17 cellular contexts compared by ENCODE assay signal in genomic region chr2:137202310-137202709, GRCh38.
DNase-seq lines count a peak whose midpoint lies in the region; ATAC-seq, FAIRE-seq and TF ChIP-seq lines count a peak whose summit lies in the region.
"Had no signal": no experiment of that assay in that cellular context is flagged by ENCODE, and none has a peak within 500 bp of the region (broad histone marks: within the 10 kb centered on the region; RNA-seq: fewer than 3 reads in every experiment).

No MANE protein-coding gene starts in this region.

- no peaks in the 10 kb centered on the region for H4K20me1 ChIP-seq in keratinocyte (ENCODE audit: control insufficient read depth, extremely low read depth, insufficient read depth, low read length)

- H3K4me3 ChIP-seq in endodermal cell (ENCODE audit: low read length) (no peak overlapping the region), keratinocyte (ENCODE audit: control insufficient read depth in 2 of 3, extremely low read depth in 1 of 3, insufficient read depth in 2 of 3, low read depth in 1 of 3, low read length in 3 of 3) (no peak overlapping the region)
- H3K4me3 ChIP-seq: K562, SK-N-MC had no signal

- no peak overlapping the region for H3K9ac ChIP-seq in endodermal cell (ENCODE audit: extremely low read depth, low read length, poor library complexity, severe bottlenecking)
- no peak overlapping the region for H3K9ac ChIP-seq in keratinocyte (ENCODE audit: control insufficient read depth, extremely low read depth, insufficient read depth, low read length)

- H3K36me3 ChIP-seq in endodermal cell (ENCODE audit: control insufficient read depth, insufficient read depth, low read length) (no peaks in the 10 kb centered on the region), keratinocyte (ENCODE audit: control insufficient read depth in 2 of 2, extremely low read depth in 1 of 2, insufficient read depth in 2 of 2, low read length in 2 of 2) (no peaks in the 10 kb centered on the region)
- H3K36me3 ChIP-seq: BE2C had no signal

- H3K9me3 ChIP-seq in endodermal cell (ENCODE audit: control insufficient read depth, low read length) (no peaks in the 10 kb centered on the region), keratinocyte (ENCODE audit: control insufficient read depth, low read depth, low read length) (no peaks in the 10 kb centered on the region)
- H3K9me3 ChIP-seq: BE2C had no signal

- H3K27ac ChIP-seq in endodermal cell (ENCODE audit: low read depth, low read length): no peak overlapping the region
- no peak overlapping the region for H3K27ac ChIP-seq in keratinocyte (ENCODE audit: control insufficient read depth, insufficient read depth, low read length)
- H3K27ac ChIP-seq: SK-N-MC had no signal

- H3K27me3 ChIP-seq in endodermal cell (ENCODE audit: control insufficient read depth, insufficient read depth, low read length, poor library complexity, severe bottlenecking) (no peaks in the 10 kb centered on the region), keratinocyte (ENCODE audit: control insufficient read depth, extremely low read depth, insufficient read depth, low read length) (no peaks in the 10 kb centered on the region)
- H3K27me3 ChIP-seq: BE2C had no signal

- TF ChIP-seq CTCF in endodermal cell (conservative IDR thresholded peaks at IDR 0.05) (no peak), keratinocyte (optimal IDR thresholded peaks at IDR 0.05 in 1 of 3, IDR thresholded peaks at IDR 0.05 in 1 of 3, conservative IDR thresholded peaks at IDR 0.05 in 1 of 3; ENCODE audit: extremely low read depth in 1 of 3, insufficient read depth in 2 of 3, low read length in 3 of 3) (peak in 2 of 3 experiments; percentile 6 to 20)

- intact Hi-C loops in Right ventricle myocardium inferior (cut with DNase I): no loop called here

- no peak overlapping the region for H3K4me3 Mint-ChIP-seq in endodermal cell
- H3K4me3 Mint-ChIP-seq: CD4-positive, alpha-beta memory T cell; T-cell had no signal

- dilution Hi-C loops in keratinocyte (cut with MboI; ENCODE audit: extremely low pct_ligation_motif_present, low sequenced_read_pairs): no loop called here

- H3K27ac Mint-ChIP-seq in endodermal cell: no peak overlapping the region
- H3K27ac Mint-ChIP-seq: CD4-positive, alpha-beta memory T cell; T-cell had no signal

- ATAC-seq in Right ventricle myocardium inferior: no peak
- ATAC-seq: K562, T-cell had no signal

- no peaks in the 10 kb centered on the region for H3K36me3 Mint-ChIP-seq in endodermal cell (ENCODE audit: low read depth)
- H3K36me3 Mint-ChIP-seq: CD4-positive, alpha-beta memory T cell; T-cell had no signal

- H3K4me1 ChIP-seq in endodermal cell (ENCODE audit: control insufficient read depth, insufficient read depth, low read length) (peaks cover 6% of the 10 kb centered on the region), keratinocyte (ENCODE audit: control insufficient read depth, extremely low read depth, insufficient read depth, low read length) (peaks cover 13% of the 10 kb centered on the region)
- H3K4me1 ChIP-seq: BE2C had no signal

- peak overlapping the region; percentile 52 for H3K4me2 ChIP-seq in keratinocyte (ENCODE audit: control insufficient read depth, extremely low read depth, insufficient read depth, low read depth, low read length)

- no peaks in the 10 kb centered on the region for H3K79me2 ChIP-seq in keratinocyte (ENCODE audit: control insufficient read depth, insufficient read depth, low read length)

- no peaks in the 10 kb centered on the region for H3K27me3 Mint-ChIP-seq in endodermal cell (ENCODE audit: insufficient read depth)
- H3K27me3 Mint-ChIP-seq: CD4-positive, alpha-beta memory T cell had no signal

- no peaks in the 10 kb centered on the region for H3K9me3 Mint-ChIP-seq in endodermal cell

- peak overlapping the region; percentile 63 for H2AFZ ChIP-seq in keratinocyte (ENCODE audit: control insufficient read depth, low read length)

- DNase-seq in HT-29 (ENCODE audit: low spot score): peak; percentile 29
- peak; percentile 84 for DNase-seq in NCI-H82 (lab: John Stamatoyannopoulos, UW)
- DNase-seq in endodermal cell: peak; percentile 53
- DNase-seq in keratinocyte (ENCODE audit: low read depth, low spot score): no peak
- DNase-seq in NCI-H2171 treated with DMSO at 0.1 percent for 48 hours (lab: John Stamatoyannopoulos, UW): no peak
- no peak for DNase-seq in Right ventricle myocardium inferior (ENCODE audit: missing footprints)
- DNase-seq in NCI-H146 treated with DMSO at 0.1 percent for 48 hours (lab: John Stamatoyannopoulos, UW; ENCODE audit: unreplicated experiment): no peak
- DNase-seq: BE2C; CD4-positive, alpha-beta memory T cell; DMS79; HCEC 1CT; NCI-H1417 treated with DMSO at 0.1 percent for 48 hours; NCI-H2081; NCI-H345; T-cell had no signal

- peaks cover 23% of the 10 kb centered on the region for H3K4me1 Mint-ChIP-seq in endodermal cell
- H3K4me1 Mint-ChIP-seq: CD4-positive, alpha-beta memory T cell; T-cell had no signal

- peak; percentile 76 for FAIRE-seq in keratinocyte (lab: Jason Lieb, UNC)
- FAIRE-seq: K562 had no signal

- 89 to 93% methylated on average over 4 of the region's 4 CpGs for WGBS in endodermal cell (ENCODE audit: insufficient coverage in 1 of 2, insufficient read length in 1 of 2), 2 experiments

- no peaks in the 10 kb centered on the region for H3K9me1 ChIP-seq in keratinocyte (ENCODE audit: control insufficient read depth, extremely low read depth, insufficient read depth, low read length)

Comparison
In these comparisons a context has a peak if more than half of its experiments do, and no peak if none do; other contexts are left out.
1. DNase-seq: peak in HT-29 (single experiment), NCI-H82 (single experiment) and endodermal cell (single experiment); none in keratinocyte (single experiment), NCI-H2171 treated with DMSO at 0.1 percent for 48 hours (single experiment), Right ventricle myocardium inferior (single experiment) and NCI-H146 treated with DMSO at 0.1 percent for 48 hours (single experiment).